In the genomic region with DNA sequence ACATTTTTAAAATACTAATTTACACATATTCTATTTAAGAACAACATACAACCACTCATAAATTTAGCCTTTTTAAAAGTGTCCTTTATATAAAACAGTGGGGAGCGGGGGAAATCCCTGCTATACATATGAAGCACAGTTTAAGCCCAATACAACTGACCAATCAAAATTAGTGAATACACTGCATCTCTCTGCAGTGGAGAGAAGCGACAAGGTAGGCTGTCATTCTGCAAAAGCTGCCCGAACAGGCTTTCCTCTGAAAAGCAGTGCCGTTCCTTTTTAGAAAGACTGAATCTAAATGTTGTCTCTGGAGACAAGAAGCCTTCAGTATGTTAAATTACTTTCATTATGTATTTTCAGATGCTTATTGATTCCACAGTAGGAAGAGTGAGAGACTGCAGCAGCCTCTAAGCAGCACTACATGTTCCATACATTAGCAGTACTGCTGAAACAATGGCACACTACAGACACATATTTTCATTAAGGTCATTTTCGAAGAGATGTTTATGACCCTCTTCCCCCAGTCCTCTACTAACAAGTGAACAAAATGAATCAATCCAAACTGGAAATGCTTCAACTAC, we compare ENCODE assay signal across 31 cellular contexts. TPM values are rescaled to one million over a fixed set of nuclear protein-coding genes. Genes with fewer than 3 reads are reported as not detected.
DNase-seq lines count a peak whose midpoint lies in the region; ATAC-seq and TF ChIP-seq lines count a peak whose summit lies in the region.
"Had no signal": no experiment of that assay in that cellular context is flagged by ENCODE, and none has a peak within 500 bp of the region (broad histone marks: within the 10 kb centered on the region; RNA-seq: fewer than 3 reads in every experiment).

A gene with protein sequence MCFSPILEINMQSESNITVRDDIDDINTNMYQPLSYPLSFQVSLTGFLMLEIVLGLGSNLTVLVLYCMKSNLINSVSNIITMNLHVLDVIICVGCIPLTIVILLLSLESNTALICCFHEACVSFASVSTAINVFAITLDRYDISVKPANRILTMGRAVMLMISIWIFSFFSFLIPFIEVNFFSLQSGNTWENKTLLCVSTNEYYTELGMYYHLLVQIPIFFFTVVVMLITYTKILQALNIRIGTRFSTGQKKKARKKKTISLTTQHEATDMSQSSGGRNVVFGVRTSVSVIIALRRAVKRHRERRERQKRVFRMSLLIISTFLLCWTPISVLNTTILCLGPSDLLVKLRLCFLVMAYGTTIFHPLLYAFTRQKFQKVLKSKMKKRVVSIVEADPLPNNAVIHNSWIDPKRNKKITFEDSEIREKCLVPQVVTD (plus strand): TSS at position 222 of the 581 bp plus-strand sequence. CDS start 4,004 bp downstream, outside the sequence.

- no peaks in the 10 kb centered on the region for H3K27me3 Mint-ChIP-seq in type B pancreatic cell
- H3K27me3 Mint-ChIP-seq: activated CD8-positive, alpha-beta T cell treated with anti-CD3 and anti-CD28 coated beads for 36 hours; CD4-positive, CD25-positive, alpha-beta regulatory T cell; dendritic cell treated with granulocyte-macrophage colony-stimulating factor and Interleukin-4, amounts not matched to agents 40 ng/mL and 50 ng/mL, for 4 days; stimulated activated naive B cell treated with anti-CD40 and anti-IgM and Interleukin-4, amounts not matched to agents 10 μg/mL and 1 μg/mL and 100 μg/mL, for 72 hours had no signal

- H3F3A ChIP-seq in neural cell (ENCODE audit: insufficient read depth, low read length, poor library complexity, severe bottlenecking) = no peaks in the 10 kb centered on the region

- H3K4me1 Mint-ChIP-seq in type B pancreatic cell (ENCODE audit: unreplicated experiment) = no peaks in the 10 kb centered on the region

- TF ChIP-seq EP300 in neural cell (conservative IDR thresholded peaks at IDR 0.05; ENCODE audit: poor library complexity, severe bottlenecking) = peak; percentile 45

- H2AFZ ChIP-seq in neural cell (ENCODE audit: low read depth, low read length) = peak within 1 kb of the TSS; percentile 16

- no peak for TF ChIP-seq RAD21 in neural cell (conservative IDR thresholded peaks at IDR 0.05)

- H3K4me2 ChIP-seq in neural cell (ENCODE audit: low read length) = peak within 1 kb of the TSS; percentile 72

- peak within 1 kb of the TSS; percentile 66 for H3K4me3 ChIP-seq in neural cell (ENCODE audit: low read length)
- H3K4me3 ChIP-seq: breast epithelium, left lung, mucosa of descending colon, psoas muscle, thoracic aorta had no signal

- peak within 1 kb of the TSS; percentile 78 for H3K27ac ChIP-seq in neural cell (ENCODE audit: low read length)
- H3K27ac ChIP-seq: breast epithelium, left lung, psoas muscle, thoracic aorta had no signal

- no peaks in the 10 kb centered on the region for H3K36me3 Mint-ChIP-seq in type B pancreatic cell
- H3K36me3 Mint-ChIP-seq: CD4-positive, CD25-positive, alpha-beta regulatory T cell had no signal

- no peak within 1 kb of the TSS for H3K27ac Mint-ChIP-seq in type B pancreatic cell
- H3K27ac Mint-ChIP-seq: activated CD8-positive, alpha-beta T cell treated with anti-CD3 and anti-CD28 coated beads for 36 hours; CD4-positive, CD25-positive, alpha-beta regulatory T cell; dendritic cell treated with granulocyte-macrophage colony-stimulating factor and Interleukin-4, amounts not matched to agents 40 ng/mL and 50 ng/mL, for 4 days; H9; stimulated activated naive B cell treated with anti-CD40 and anti-IgM and Interleukin-4, amounts not matched to agents 10 μg/mL and 1 μg/mL and 100 μg/mL, for 72 hours had no signal

- no peak within 1 kb of the TSS for H3K4me3 Mint-ChIP-seq in type B pancreatic cell
- H3K4me3 Mint-ChIP-seq: activated CD8-positive, alpha-beta T cell treated with anti-CD3 and anti-CD28 coated beads for 36 hours; CD4-positive, CD25-positive, alpha-beta regulatory T cell; dendritic cell treated with granulocyte-macrophage colony-stimulating factor and Interleukin-4, amounts not matched to agents 40 ng/mL and 50 ng/mL, for 4 days; H9; neural crest cell; stimulated activated naive B cell treated with anti-CD40 and anti-IgM and Interleukin-4, amounts not matched to agents 10 μg/mL and 1 μg/mL and 100 μg/mL, for 72 hours had no signal

- DNase-seq in NCI-H146 (lab: John Stamatoyannopoulos, UW) (peak; percentile 31), SK-N-DZ (ENCODE audit: low spot score) (peak; percentile 9), Right ventricle myocardium inferior (ENCODE audit: missing footprints) (no peak), DMS53 (lab: John Stamatoyannopoulos, UW) (no peak), type B pancreatic cell (ENCODE audit: extremely low spot score, unreplicated experiment) (no peak), NCI-H2196 treated with DMSO at 0.1 percent for 48 hours (lab: John Stamatoyannopoulos, UW; ENCODE audit: unreplicated experiment) (no peak)
- no peak for DNase-seq in activated CD4-positive, alpha-beta T cell treated with anti-CD3 and anti-CD28 coated beads, Interleukin-2, amount 50 U/mL, for 4 hours
- DNase-seq: activated CD8-positive, alpha-beta T cell treated with anti-CD3 and anti-CD28 coated beads for 36 hours; activated gamma-delta T cell; activated T-cell treated with anti-CD3 and anti-CD28 coated beads for 4 hours; CD4-positive, CD25-positive, alpha-beta regulatory T cell; DMS 273 treated with DMSO at 0.1 percent for 48 hours; H9; left lung; mucosa of descending colon; NCI-H1694; NCI-H446 treated with DMSO at 0.1 percent for 48 hours; psoas muscle; small intestine; stimulated activated CD4-positive, alpha-beta T cell treated with anti-CD3 and anti-CD28 coated beads, Interleukin-2, amount 100 ng/mL, for 48 hours; stimulated activated naive B cell treated with anti-CD40 and anti-IgM and Interleukin-4, amounts not matched to agents 10 μg/mL and 1 μg/mL and 100 μg/mL, for 72 hours had no signal

- no peaks in the 10 kb centered on the region for H3K9me3 ChIP-seq in neural cell (ENCODE audit: low read length)
- H3K9me3 ChIP-seq: breast epithelium, left lung, mucosa of descending colon, psoas muscle, thoracic aorta had no signal

- peaks cover 19% of the 10 kb centered on the region for H3K79me2 ChIP-seq in neural cell (replicated peaks; ENCODE audit: insufficient read depth, low read length)

- intact Hi-C loops in Right ventricle myocardium inferior (cut with DNase I) = loop anchor here (2.0 to 5.0 kb wide), 2 partner anchors 267 to 272 kb away; a partner anchor contains a TSS

- peak; percentile 40 for ATAC-seq in Right ventricle myocardium inferior
- ATAC-seq: activated CD4-positive, CD25-positive, alpha-beta regulatory T cell treated with anti-CD3 and anti-CD28 coated beads, Interleukin-2, amount 50 U/mL, for 24 hours; activated CD8-positive, alpha-beta T cell treated with anti-CD3 and anti-CD28 coated beads for 36 hours; left lung; mucosa of descending colon; psoas muscle; stimulated activated naive B cell treated with anti-CD40 and anti-IgM and Interleukin-4, amounts not matched to agents 10 μg/mL and 1 μg/mL and 100 μg/mL, for 72 hours had no signal

- H3K9ac ChIP-seq in neural cell (ENCODE audit: low read length) = peak within 1 kb of the TSS; percentile 63

- no peaks in the 10 kb centered on the region for H3K27me3 ChIP-seq in neural cell (ENCODE audit: insufficient read depth, low read depth, low read length)
- H3K27me3 ChIP-seq: breast epithelium, left lung had no signal

- TF ChIP-seq CTCF in neural cell (IDR thresholded peaks at IDR 0.05; ENCODE audit: poor library complexity, severe bottlenecking) = no peak
- TF ChIP-seq CTCF in type B pancreatic cell (conservative IDR thresholded peaks at IDR 0.05) = no peak

- H4K20me1 ChIP-seq in neural cell (ENCODE audit: insufficient read depth) = no peaks in the 10 kb centered on the region

- H3K36me3 ChIP-seq in neural cell (ENCODE audit: insufficient read depth, low read length) = no peaks in the 10 kb centered on the region
- H3K36me3 ChIP-seq: breast epithelium, left lung, thoracic aorta had no signal

- H3K9me3 Mint-ChIP-seq in type B pancreatic cell = no peaks in the 10 kb centered on the region
- H3K9me3 Mint-ChIP-seq: activated CD8-positive, alpha-beta T cell treated with anti-CD3 and anti-CD28 coated beads for 36 hours; CD4-positive, CD25-positive, alpha-beta regulatory T cell; dendritic cell treated with granulocyte-macrophage colony-stimulating factor and Interleukin-4, amounts not matched to agents 40 ng/mL and 50 ng/mL, for 4 days; H9; neural crest cell; stimulated activated naive B cell treated with anti-CD40 and anti-IgM and Interleukin-4, amounts not matched to agents 10 μg/mL and 1 μg/mL and 100 μg/mL, for 72 hours had no signal

- H3K9me2 ChIP-seq in neural cell (ENCODE audit: insufficient read depth, low read length) = no peaks in the 10 kb centered on the region

TF ChIP-seq in neural cell, 6 proteins besides CTCF, POLR2A, EP300 and RAD21 (continues in another document):
- TF ChIP-seq, protein P1, sequence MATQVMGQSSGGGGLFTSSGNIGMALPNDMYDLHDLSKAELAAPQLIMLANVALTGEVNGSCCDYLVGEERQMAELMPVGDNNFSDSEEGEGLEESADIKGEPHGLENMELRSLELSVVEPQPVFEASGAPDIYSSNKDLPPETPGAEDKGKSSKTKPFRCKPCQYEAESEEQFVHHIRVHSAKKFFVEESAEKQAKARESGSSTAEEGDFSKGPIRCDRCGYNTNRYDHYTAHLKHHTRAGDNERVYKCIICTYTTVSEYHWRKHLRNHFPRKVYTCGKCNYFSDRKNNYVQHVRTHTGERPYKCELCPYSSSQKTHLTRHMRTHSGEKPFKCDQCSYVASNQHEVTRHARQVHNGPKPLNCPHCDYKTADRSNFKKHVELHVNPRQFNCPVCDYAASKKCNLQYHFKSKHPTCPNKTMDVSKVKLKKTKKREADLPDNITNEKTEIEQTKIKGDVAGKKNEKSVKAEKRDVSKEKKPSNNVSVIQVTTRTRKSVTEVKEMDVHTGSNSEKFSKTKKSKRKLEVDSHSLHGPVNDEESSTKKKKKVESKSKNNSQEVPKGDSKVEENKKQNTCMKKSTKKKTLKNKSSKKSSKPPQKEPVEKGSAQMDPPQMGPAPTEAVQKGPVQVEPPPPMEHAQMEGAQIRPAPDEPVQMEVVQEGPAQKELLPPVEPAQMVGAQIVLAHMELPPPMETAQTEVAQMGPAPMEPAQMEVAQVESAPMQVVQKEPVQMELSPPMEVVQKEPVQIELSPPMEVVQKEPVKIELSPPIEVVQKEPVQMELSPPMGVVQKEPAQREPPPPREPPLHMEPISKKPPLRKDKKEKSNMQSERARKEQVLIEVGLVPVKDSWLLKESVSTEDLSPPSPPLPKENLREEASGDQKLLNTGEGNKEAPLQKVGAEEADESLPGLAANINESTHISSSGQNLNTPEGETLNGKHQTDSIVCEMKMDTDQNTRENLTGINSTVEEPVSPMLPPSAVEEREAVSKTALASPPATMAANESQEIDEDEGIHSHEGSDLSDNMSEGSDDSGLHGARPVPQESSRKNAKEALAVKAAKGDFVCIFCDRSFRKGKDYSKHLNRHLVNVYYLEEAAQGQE (IDR thresholded peaks at IDR 0.05; ENCODE audit: borderline replicate concordance) = peak; percentile 46
- peak; percentile 60 for TF ChIP-seq POLR2AphosphoS5 (IDR thresholded peaks at IDR 0.05)

RNA-seq across cellular contexts. Expression of the gene that starts here (rescaled TPM):
- polyA plus RNA-seq in SK-N-DZ (2014; cell fraction: cytosol; rRNA removed) = 0.24 and 0.90 TPM in 2 replicates
- polyA plus RNA-seq in SK-N-DZ (2014; cell fraction: nucleus; rRNA removed) = 0.19 and 0.77 TPM in 2 replicates
- total RNA-seq in Right ventricle myocardium inferior = 48.7 TPM
- polyA plus RNA-seq in neural cell = 44.3 and 64.1 TPM in 2 replicates
- 76.4 and 78.5 TPM in 2 replicates for polyA minus RNA-seq in neural cell
- total RNA-seq in type B pancreatic cell (ENCODE audit: low replicate concordance) = not detected in 2 replicates
- total RNA-seq: activated CD8-positive, alpha-beta T cell treated with anti-CD3 and anti-CD28 coated beads for 36 hours; breast epithelium; CD4-positive, CD25-positive, alpha-beta regulatory T cell; endothelial cell of umbilical vein; H9; left lung; MCF 10A; RPMI7951; thoracic aorta had no signal
- polyA plus RNA-seq: AG04450, endothelial cell of umbilical vein had no signal

Comparison
In these comparisons a context has a peak if more than half of its experiments do, and no peak if none do; other contexts are left out.
1. RNA of the gene that starts here (total RNA-seq): 48.7 TPM in Right ventricle myocardium inferior (single experiment); not detected in type B pancreatic cell; every median in the first group is over 10 times any median in the second.
2. DNase-seq: peak in NCI-H146 (single experiment) and SK-N-DZ (single experiment); none in Right ventricle myocardium inferior (single experiment), DMS53 (single experiment), activated CD4-positive, alpha-beta T cell treated with anti-CD3 and anti-CD28 coated beads, Interleukin-2, amount 50 U/mL, for 4 hours (0 of 2), type B pancreatic cell (single experiment) and NCI-H2196 treated with DMSO at 0.1 percent for 48 hours (single experiment).